Comparison of ENCODE assay signal across 9 cellular contexts in the genomic region with DNA sequence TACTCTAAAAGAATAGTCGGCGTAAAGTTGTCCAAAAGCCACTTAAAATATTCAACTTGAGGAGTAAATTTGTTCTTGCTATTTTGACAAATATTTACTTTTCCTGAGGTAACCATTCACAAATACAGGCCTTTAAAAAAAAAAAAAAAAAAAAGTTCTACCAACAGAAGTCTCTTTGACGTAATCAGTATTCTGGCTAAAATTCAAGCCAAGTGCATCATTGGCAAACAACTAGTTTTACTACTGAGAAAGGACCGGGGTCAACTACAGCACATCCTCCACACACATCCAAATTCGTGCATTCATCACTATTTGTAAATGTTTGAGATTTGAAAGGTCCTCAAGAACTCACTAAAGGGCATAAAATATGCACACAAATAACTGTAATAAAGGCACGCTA. TPM values are rescaled to one million over a fixed set of nuclear protein-coding genes. Genes with fewer than 3 reads are reported as not detected.
DNase-seq lines count a peak whose midpoint lies in the region; ATAC-seq and TF ChIP-seq lines count a peak whose summit lies in the region.
"Had no signal": no experiment of that assay in that cellular context is flagged by ENCODE, and none has a peak within 500 bp of the region (broad histone marks: within the 10 kb centered on the region; RNA-seq: fewer than 3 reads in every experiment).

No MANE protein-coding gene starts in this region.

- no peak for ATAC-seq in stimulated activated naive CD8-positive, alpha-beta T cell treated with anti-CD3 and anti-CD28 coated beads, Interleukin-15, amount 100 ng/mL, for 72 hours
- no peak for ATAC-seq in stimulated activated naive CD8-positive, alpha-beta T cell treated with anti-CD3 and anti-CD28 coated beads, Interleukin-15, Interleukin-2, amounts not matched to agents 100 U/mL and 50 U/mL, for 24 hours
- no peak for ATAC-seq in central memory CD8-positive, alpha-beta T cell (replicated peaks; ENCODE audit: extremely low read depth, poor library complexity, severe bottlenecking)
- ATAC-seq in memory B cell (ENCODE audit: low read depth) (no peak), GM21526 (IDR thresholded peaks at IDR 0.05; ENCODE audit: low FRiP score, unreplicated experiment) (no peak)
- ATAC-seq: CD8-positive, alpha-beta T cell had no signal

- no peaks in the 10 kb centered on the region for H3K9me3 Mint-ChIP-seq in stimulated activated naive CD8-positive, alpha-beta T cell treated with anti-CD3 and anti-CD28 coated beads, Interleukin-15, amount 100 ng/mL, for 72 hours
- H3K9me3 Mint-ChIP-seq in central memory CD8-positive, alpha-beta T cell, result no peaks in the 10 kb centered on the region
- no peaks in the 10 kb centered on the region for H3K9me3 Mint-ChIP-seq in memory B cell
- H3K9me3 Mint-ChIP-seq: CD8-positive, alpha-beta T cell had no signal

- H3K36me3 ChIP-seq in vagina, result peaks cover 0 to 8% of the 10 kb centered on the region in 2 donors

- TF ChIP-seq POLR2A in vagina (IDR thresholded peaks at IDR 0.05), result no peak

- H3K27ac Mint-ChIP-seq in stimulated activated naive CD8-positive, alpha-beta T cell treated with anti-CD3 and anti-CD28 coated beads, Interleukin-15, amount 100 ng/mL, for 72 hours, result no peak overlapping the region
- H3K27ac Mint-ChIP-seq in central memory CD8-positive, alpha-beta T cell (ENCODE audit: low read depth), result no peak overlapping the region
- H3K27ac Mint-ChIP-seq in memory B cell, result no peak overlapping the region
- H3K27ac Mint-ChIP-seq: CD8-positive, alpha-beta T cell had no signal

- peaks cover 13% of the 10 kb centered on the region for H3K36me3 Mint-ChIP-seq in central memory CD8-positive, alpha-beta T cell (ENCODE audit: insufficient read depth)
- peaks cover 3% of the 10 kb centered on the region for H3K36me3 Mint-ChIP-seq in memory B cell

- H3K4me1 ChIP-seq in vagina, result peaks cover 53% of the 10 kb centered on the region

- peak overlapping the region in 1 of 2 donors; percentile 64 for H3K4me3 ChIP-seq in vagina

- H3K27me3 ChIP-seq in vagina, result no peaks in the 10 kb centered on the region

- no peak for TF ChIP-seq CTCF in vagina (IDR thresholded peaks at IDR 0.05)

- H3K27me3 Mint-ChIP-seq in stimulated activated naive CD8-positive, alpha-beta T cell treated with anti-CD3 and anti-CD28 coated beads, Interleukin-15, amount 100 ng/mL, for 72 hours, result peaks cover 18% of the 10 kb centered on the region
- H3K27me3 Mint-ChIP-seq in central memory CD8-positive, alpha-beta T cell, result no peaks in the 10 kb centered on the region
- peaks cover 2% of the 10 kb centered on the region for H3K27me3 Mint-ChIP-seq in memory B cell

- intact Hi-C loops in vagina (cut with DNase I), result no loop called here

- peaks cover 22% of the 10 kb centered on the region for H3K4me1 Mint-ChIP-seq in stimulated activated naive CD8-positive, alpha-beta T cell treated with anti-CD3 and anti-CD28 coated beads, Interleukin-15, amount 100 ng/mL, for 72 hours
- peaks cover 5% of the 10 kb centered on the region for H3K4me1 Mint-ChIP-seq in central memory CD8-positive, alpha-beta T cell
- peaks cover 4% of the 10 kb centered on the region for H3K4me1 Mint-ChIP-seq in memory B cell

- DNase-seq in stimulated activated naive CD8-positive, alpha-beta T cell treated with anti-CD3 and anti-CD28 coated beads, Interleukin-15, amount 100 ng/mL, for 72 hours, result no peak
- DNase-seq in stimulated activated naive CD8-positive, alpha-beta T cell treated with anti-CD3 and anti-CD28 coated beads, Interleukin-15, Interleukin-2, amounts not matched to agents 100 U/mL and 50 U/mL, for 24 hours, result no peak
- no peak for DNase-seq in central memory CD8-positive, alpha-beta T cell (ENCODE audit: low spot score in 2 of 2)
- DNase-seq in memory B cell (ENCODE audit: low spot score in 2 of 2), result no peak
- DNase-seq in vagina (ENCODE audit: extremely low spot score in 2 of 2), result no peak
- DNase-seq in LoVo (ENCODE audit: low spot score), result no peak
- DNase-seq in NCI-H510A (lab: John Stamatoyannopoulos, UW), result no peak
- DNase-seq: CD8-positive, alpha-beta T cell had no signal

- peak overlapping the region; percentile 35 to 39 for H3K4me3 Mint-ChIP-seq in stimulated activated naive CD8-positive, alpha-beta T cell treated with anti-CD3 and anti-CD28 coated beads, Interleukin-15, amount 100 ng/mL, for 72 hours
- peak overlapping the region; percentile 80 for H3K4me3 Mint-ChIP-seq in central memory CD8-positive, alpha-beta T cell
- H3K4me3 Mint-ChIP-seq in memory B cell, result peak overlapping the region; percentile 27

- H3K27ac ChIP-seq in vagina, result peak overlapping the region; percentile 9

- no peaks in the 10 kb centered on the region for H3K9me3 ChIP-seq in vagina

RNA-seq across cellular contexts. Expression of gene OAT, which starts 2.0 kb away (rescaled TPM):
- 83.2 TPM for total RNA-seq in vagina

RNA-seq across cellular contexts. Expression of gene NKX1-2, which starts 33.1 kb away (rescaled TPM):
- 0.98 TPM for total RNA-seq in vagina
- total RNA-seq: CD8-positive, alpha-beta T cell had no signal

RNA-seq across cellular contexts. Expression of gene LHPP, which starts 44.9 kb away (rescaled TPM):
- total RNA-seq in vagina, result 20.1 TPM

Comparison
In these comparisons a context has a peak if more than half of its experiments do, and no peak if none do; other contexts are left out.
1. H3K4me3 Mint-ChIP-seq: peak in every context shown above with its lines; median percentile 80 in central memory CD8-positive, alpha-beta T cell; 37 in stimulated activated naive CD8-positive, alpha-beta T cell treated with anti-CD3 and anti-CD28 coated beads, Interleukin-15, amount 100 ng/mL, for 72 hours; 27 in memory B cell.